8 cellular contexts compared by ENCODE assay signal in genomic region chr15:101008158-101009139, GRCh38.
DNase-seq lines count a peak whose midpoint lies in the region; ATAC-seq and TF ChIP-seq lines count a peak whose summit lies in the region.

No MANE protein-coding gene starts in this region.

- no peaks in the 10 kb centered on the region for H3K27me3 ChIP-seq in duodenal mucosa (ENCODE audit: control insufficient read depth in 1 of 2, insufficient read depth in 2 of 2, low read length in 2 of 2)
- no peaks in the 10 kb centered on the region for H3K27me3 ChIP-seq in lower lobe of right lung (ENCODE audit: low read depth)

- ATAC-seq in GM19025 (IDR thresholded peaks at IDR 0.05; ENCODE audit: low read depth, unreplicated experiment) (peak; percentile 84), HG03354 (IDR thresholded peaks at IDR 0.05; ENCODE audit: poor library complexity, severe bottlenecking, unreplicated experiment) (peak; percentile 85), lower lobe of right lung (peak; percentile 94 to 95)

- peak; percentile 71 for DNase-seq in AG10803 (ENCODE audit: low read depth)
- DNase-seq in NCI-H446 (lab: John Stamatoyannopoulos, UW): peak; percentile 62 to 83
- peak; percentile 80 to 81 for DNase-seq in activated CD4-positive, alpha-beta T cell treated with anti-CD3 and anti-CD28 coated beads, Interleukin-2, amount 50 U/mL, for 24 hours (ENCODE audit: low read depth in 1 of 2, low spot score in 1 of 2)
- DNase-seq in lower lobe of right lung: peak; percentile 90
- peak; percentile 72 to 88 for DNase-seq in stimulated activated CD4-positive, alpha-beta T cell treated with anti-CD3 and anti-CD28 coated beads, Interleukin-4, amount 100 ng/mL, for 48 hours (ENCODE audit: low read depth in 2 of 2)

- TF ChIP-seq CTCF in AG10803 (conservative IDR thresholded peaks at IDR 0.05; ENCODE audit: low read length) (peak; percentile 85), lower lobe of right lung (IDR thresholded peaks at IDR 0.05) (peak; percentile 98)

- peak overlapping the region in 1 of 2 donors; percentile 85 for H3K9ac ChIP-seq in duodenal mucosa (ENCODE audit: low read depth in 1 of 2, low read length in 2 of 2)

- peaks cover 4 to 20% of the 10 kb centered on the region in 2 donors for H3K36me3 ChIP-seq in duodenal mucosa (ENCODE audit: control insufficient read depth in 1 of 2, insufficient read depth in 2 of 2, low read length in 2 of 2)
- peaks cover 12% of the 10 kb centered on the region for H3K36me3 ChIP-seq in lower lobe of right lung

- peaks cover 0 to 6% of the 10 kb centered on the region in 2 donors for H3K9me3 ChIP-seq in duodenal mucosa (ENCODE audit: control insufficient read depth in 1 of 2, low read length in 2 of 2)
- no peaks in the 10 kb centered on the region for H3K9me3 ChIP-seq in lower lobe of right lung

- H3K4me1 ChIP-seq in duodenal mucosa (ENCODE audit: control insufficient read depth in 1 of 2, insufficient read depth in 2 of 2, low read length in 2 of 2): peaks cover 8 to 18% of the 10 kb centered on the region in 2 donors
- H3K4me1 ChIP-seq in lower lobe of right lung: peaks cover 17% of the 10 kb centered on the region

- H3K4me3 ChIP-seq in AG10803 (ENCODE audit: low read length) (peak overlapping the region; percentile 58), duodenal mucosa (ENCODE audit: low read depth in 1 of 2, low read length in 2 of 2) (peak overlapping the region; percentile 60 to 79), lower lobe of right lung (peak overlapping the region; percentile 60)

- intact Hi-C loops in lower lobe of right lung (cut with DNase I): loop anchor here (10.0 kb wide), 2 partner anchors 94 to 374 kb away; partner anchors contain the start of gene LRRK1

- no peak overlapping the region for H3K27ac ChIP-seq in duodenal mucosa (ENCODE audit: low read depth, low read length)
- peak overlapping the region; percentile 43 for H3K27ac ChIP-seq in lower lobe of right lung
